In the genomic region with DNA sequence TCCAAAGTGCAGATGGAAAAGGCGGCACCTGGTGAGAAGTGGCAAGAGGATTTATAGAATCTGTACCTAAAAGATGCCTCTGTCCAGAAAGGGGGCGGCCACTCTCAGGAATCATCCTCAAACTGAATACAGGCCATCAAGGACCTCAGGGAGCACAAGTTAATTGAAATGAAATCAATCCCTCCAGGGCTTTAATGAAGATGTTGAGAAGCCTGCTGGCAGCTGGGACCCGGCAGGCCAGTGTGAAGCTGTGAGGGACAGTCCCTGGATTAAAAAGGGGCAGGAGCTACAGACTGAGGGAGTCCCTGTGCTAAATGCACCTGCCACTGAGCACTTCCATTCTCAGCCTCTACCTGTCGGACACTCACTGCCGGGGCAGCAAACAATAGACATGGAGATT, we compare ENCODE assay signal across 18 cellular contexts.
DNase-seq lines count a peak whose midpoint lies in the region; ATAC-seq and TF ChIP-seq lines count a peak whose summit lies in the region.
"Had no signal": no experiment of that assay in that cellular context is flagged by ENCODE, and none has a peak within 500 bp of the region (broad histone marks: within the 10 kb centered on the region; RNA-seq: fewer than 3 reads in every experiment).

No MANE protein-coding gene starts in this region.

- H3K9ac ChIP-seq in endodermal cell (ENCODE audit: extremely low read depth, low read length, poor library complexity, severe bottlenecking) = no peak overlapping the region

- H3K4me1 Mint-ChIP-seq in endodermal cell = peaks cover 29% of the 10 kb centered on the region
- H3K4me1 Mint-ChIP-seq in nephron progenitor cell = peaks cover 44% of the 10 kb centered on the region
- H3K4me1 Mint-ChIP-seq in type B pancreatic cell (ENCODE audit: unreplicated experiment) = peaks cover 12% of the 10 kb centered on the region
- H3K4me1 Mint-ChIP-seq in activated T-cell treated with anti-CD3 and anti-CD28 coated beads, Interleukin-2, amount 50 U/mL, for 4 hours (ENCODE audit: low read depth) = peaks cover 6% of the 10 kb centered on the region

- DNase-seq in NCI-H82 (lab: John Stamatoyannopoulos, UW) (peak; percentile 22), NCI-H82 treated with DMSO at 0.1 percent for 48 hours (lab: John Stamatoyannopoulos, UW; ENCODE audit: unreplicated experiment) (no peak), endodermal cell (no peak), nephron progenitor cell (no peak), type B pancreatic cell (ENCODE audit: extremely low spot score, unreplicated experiment) (no peak), epidermal melanocyte (ENCODE audit: insufficient read length, low spot score) (no peak)
- DNase-seq in activated T-cell treated with anti-CD3 and anti-CD28 coated beads, Interleukin-2, amount 50 U/mL, for 4 hours = no peak
- DNase-seq: CD4-positive, alpha-beta T cell; GDM1; Karpas-422; NCI-H1694; NCI-H345; NCI-H526 treated with DMSO at 0.1 percent for 48 hours; SHP77 had no signal

- H3K4me3 Mint-ChIP-seq in endodermal cell (no peak overlapping the region), nephron progenitor cell (no peak overlapping the region), type B pancreatic cell (peak overlapping the region; percentile 9)
- H3K4me3 Mint-ChIP-seq in activated T-cell treated with anti-CD3 and anti-CD28 coated beads, Interleukin-2, amount 50 U/mL, for 4 hours = no peak overlapping the region
- H3K4me3 Mint-ChIP-seq: CD4-positive, alpha-beta T cell; IgD-negative memory B cell had no signal

- no peaks in the 10 kb centered on the region for H3K27me3 ChIP-seq in endodermal cell (ENCODE audit: control insufficient read depth, insufficient read depth, low read length, poor library complexity, severe bottlenecking)

- H3K36me3 Mint-ChIP-seq in endodermal cell (ENCODE audit: low read depth) (no peaks in the 10 kb centered on the region), nephron progenitor cell (ENCODE audit: low read depth) (no peaks in the 10 kb centered on the region), type B pancreatic cell (no peaks in the 10 kb centered on the region)
- no peaks in the 10 kb centered on the region for H3K36me3 Mint-ChIP-seq in activated T-cell treated with anti-CD3 and anti-CD28 coated beads, Interleukin-2, amount 50 U/mL, for 4 hours (ENCODE audit: insufficient read depth)

- H3K27me3 Mint-ChIP-seq in endodermal cell (ENCODE audit: insufficient read depth) (no peaks in the 10 kb centered on the region), nephron progenitor cell (ENCODE audit: low read depth, poor library complexity) (peaks cover 11% of the 10 kb centered on the region), type B pancreatic cell (peaks cover 65% of the 10 kb centered on the region)
- H3K27me3 Mint-ChIP-seq in activated T-cell treated with anti-CD3 and anti-CD28 coated beads, Interleukin-2, amount 50 U/mL, for 4 hours (ENCODE audit: low read depth) = peaks cover 8% of the 10 kb centered on the region

- 57 to 92% methylated on average over 1 to 5 of the region's 5 CpGs for WGBS in endodermal cell (ENCODE audit: insufficient coverage in 1 of 2, insufficient read length in 1 of 2), 2 experiments

- H3K27ac Mint-ChIP-seq in endodermal cell (no peak overlapping the region), nephron progenitor cell (peak overlapping the region; percentile 25), type B pancreatic cell (peak overlapping the region; percentile 88)
- H3K27ac Mint-ChIP-seq: CD4-positive, alpha-beta T cell; IgD-negative memory B cell had no signal

- no peak for TF ChIP-seq CTCF in endodermal cell (conservative IDR thresholded peaks at IDR 0.05)
- no peak for TF ChIP-seq CTCF in nephron progenitor cell (IDR thresholded peaks at IDR 0.05)
- no peak for TF ChIP-seq CTCF in type B pancreatic cell (conservative IDR thresholded peaks at IDR 0.05)

- H3K4me1 ChIP-seq in endodermal cell (ENCODE audit: control insufficient read depth, insufficient read depth, low read length) = peaks cover 6% of the 10 kb centered on the region
- H3K4me1 ChIP-seq: HAP-1 had no signal

- H3K36me3 ChIP-seq in endodermal cell (ENCODE audit: control insufficient read depth, insufficient read depth, low read length) = no peaks in the 10 kb centered on the region
- H3K36me3 ChIP-seq: HAP-1 had no signal

- H3K9me3 ChIP-seq in endodermal cell (ENCODE audit: control insufficient read depth, low read length) = no peaks in the 10 kb centered on the region
- H3K9me3 ChIP-seq: HAP-1 had no signal

- H3K27ac ChIP-seq in endodermal cell (ENCODE audit: low read depth, low read length) = peak overlapping the region; percentile 82
- H3K27ac ChIP-seq: SK-N-MC had no signal

- ATAC-seq in activated T-cell treated with anti-CD3 and anti-CD28 coated beads, Interleukin-2, amount 50 U/mL, for 4 hours = no peak
- ATAC-seq in HG03521 (IDR thresholded peaks at IDR 0.05; ENCODE audit: unreplicated experiment) = no peak

- no peaks in the 10 kb centered on the region for H3K9me3 Mint-ChIP-seq in endodermal cell
- H3K9me3 Mint-ChIP-seq in nephron progenitor cell = no peaks in the 10 kb centered on the region
- no peaks in the 10 kb centered on the region for H3K9me3 Mint-ChIP-seq in type B pancreatic cell
- no peaks in the 10 kb centered on the region for H3K9me3 Mint-ChIP-seq in activated T-cell treated with anti-CD3 and anti-CD28 coated beads, Interleukin-2, amount 50 U/mL, for 4 hours
- H3K9me3 Mint-ChIP-seq: CD4-positive, alpha-beta T cell; IgD-negative memory B cell had no signal

- H3K4me3 ChIP-seq in endodermal cell (ENCODE audit: low read length) = no peak overlapping the region
- H3K4me3 ChIP-seq: HAP-1, SK-N-MC had no signal
